Comparison of ENCODE assay signal across 17 cellular contexts in genomic region chr2:68418855-68419254, GRCh38. TPM values are rescaled to one million over a fixed set of nuclear protein-coding genes. Genes with fewer than 3 reads are reported as not detected.
DNase-seq lines count a peak whose midpoint lies in the region; ATAC-seq, FAIRE-seq and TF ChIP-seq lines count a peak whose summit lies in the region.
"Had no signal": no experiment of that assay in that cellular context is flagged by ENCODE, and none has a peak within 500 bp of the region (broad histone marks: within the 10 kb centered on the region; RNA-seq: fewer than 3 reads in every experiment).

No MANE protein-coding gene starts in this region.

- H3K4me2 ChIP-seq in GM23338 (0 out of 2 replicates have a peak overlapping the region, but pooled peaks have one; percentile 18), OCI-LY7 (ENCODE audit: low read length) (peak overlapping the region; percentile 49)

- H3K79me2 ChIP-seq in GM23338 (replicated peaks; ENCODE audit: insufficient read depth) (no peaks in the 10 kb centered on the region), OCI-LY7 (ENCODE audit: insufficient read depth, low read depth, low read length) (no peaks in the 10 kb centered on the region)
- H3K79me2 ChIP-seq: parathyroid adenoma had no signal

- POLR2A ChIA-PET in CD8-positive, alpha-beta memory T cell (lab: Charles Lee), result no interaction called here
- POLR2A ChIA-PET in OCI-LY7 (lab: Charles Lee), result interaction anchor here (0.9 to 11.7 kb wide), 6 partner anchors 8 to 120 kb away, joined by 3 to 103 read pairs (median 12); partner anchors contain the start of gene PLEK

- H3K4me1 ChIP-seq in CD8-positive, alpha-beta memory T cell (ENCODE audit: insufficient read depth, low read length), result peaks cover 38% of the 10 kb centered on the region
- H3K4me1 ChIP-seq in GM23338 (ENCODE audit: insufficient read depth), result peaks cover 15% of the 10 kb centered on the region
- peaks cover 67% of the 10 kb centered on the region for H3K4me1 ChIP-seq in OCI-LY7 (ENCODE audit: insufficient read depth, low read length, poor library complexity, severe bottlenecking)
- H3K4me1 ChIP-seq in kidney (ENCODE audit: control insufficient read depth in 1 of 2, insufficient read depth in 1 of 2, low read depth in 1 of 2, low read length in 2 of 2), result no peaks in the 10 kb centered on the region
- H3K4me1 ChIP-seq: parathyroid adenoma had no signal

- H3K9me3 Mint-ChIP-seq in CD8-positive, alpha-beta memory T cell, result no peaks in the 10 kb centered on the region
- no peaks in the 10 kb centered on the region; the same call in 2 of the 3 replicates for H3K9me3 Mint-ChIP-seq in GM23338
- H3K9me3 Mint-ChIP-seq in activated T-cell treated with anti-CD3 and anti-CD28 coated beads, Interleukin-2, amount 50 U/mL, for 4 hours, result no peaks in the 10 kb centered on the region

- H3K36me3 Mint-ChIP-seq in CD8-positive, alpha-beta memory T cell, result peaks cover 0 to 1% (median 0%) of the 10 kb centered on the region in 3 donors
- no peaks in the 10 kb centered on the region; the same call in 2 of the 3 replicates for H3K36me3 Mint-ChIP-seq in GM23338 (ENCODE audit: low read depth)
- H3K36me3 Mint-ChIP-seq in activated T-cell treated with anti-CD3 and anti-CD28 coated beads, Interleukin-2, amount 50 U/mL, for 4 hours (ENCODE audit: insufficient read depth), result no peaks in the 10 kb centered on the region

- DNase-seq in CD8-positive, alpha-beta memory T cell, result no peak
- DNase-seq in GM23338 (ENCODE audit: low spot score) (peak; percentile 37), OCI-LY7 (ENCODE audit: low spot score) (peak; percentile 71), kidney (peak; percentile 32), C1 segment of cervical spinal cord (lab: John Stamatoyannopoulos, UW) (no peak), retina (no peak)
- no peak for DNase-seq in activated T-cell treated with anti-CD3 and anti-CD28 coated beads, Interleukin-2, amount 50 U/mL, for 4 hours
- DNase-seq: ACHN; activated CD4-positive, alpha-beta T cell treated with anti-CD3 and anti-CD28 coated beads for 4 hours; activated T-cell treated with anti-CD3 and anti-CD28 coated beads, Interleukin-2, amount 50 U/mL, for 1 hour; DMS 273 treated with DMSO at 0.1 percent for 48 hours; IMR-90; NCI-H1436 treated with DMSO at 0.1 percent for 48 hours had no signal

- H3K4me3 ChIP-seq in CD8-positive, alpha-beta memory T cell (ENCODE audit: low read length), result no peak overlapping the region
- H3K4me3 ChIP-seq in GM23338, result no peak overlapping the region
- H3K4me3 ChIP-seq in OCI-LY7 (ENCODE audit: low read depth, low read length, poor library complexity, severe bottlenecking), result peak overlapping the region; percentile 1
- no peak overlapping the region for H3K4me3 ChIP-seq in kidney (ENCODE audit: low read length in 2 of 2)

- H3F3A ChIP-seq in GM23338 (replicated peaks; ENCODE audit: low read depth), result no peaks in the 10 kb centered on the region

- ATAC-seq in GM23338, result peak; percentile 94
- ATAC-seq in activated T-cell treated with anti-CD3 and anti-CD28 coated beads, Interleukin-2, amount 50 U/mL, for 4 hours, result no peak
- no peak for ATAC-seq in GM18520 (IDR thresholded peaks at IDR 0.05; ENCODE audit: unreplicated experiment)
- ATAC-seq: Panc1 had no signal

- TF ChIP-seq CTCF in GM23338 (conservative IDR thresholded peaks at IDR 0.05; ENCODE audit: low read depth in 2 of 2), result peak in 1 of 2 experiments; percentile 25; a peak in 2 of 4 replicates
- peak; percentile 49 for TF ChIP-seq CTCF in OCI-LY7 (conservative IDR thresholded peaks at IDR 0.05; ENCODE audit: low read length)
- TF ChIP-seq CTCF in kidney (IDR thresholded peaks at IDR 0.05; ENCODE audit: borderline replicate concordance, extremely low read depth, insufficient read depth), result no peak

- H4K20me1 ChIP-seq in GM23338 (replicated peaks; ENCODE audit: insufficient read depth), result no peaks in the 10 kb centered on the region
- H4K20me1 ChIP-seq in OCI-LY7 (ENCODE audit: insufficient read depth, low read length), result no peaks in the 10 kb centered on the region

- no TSS peak for BruUV-seq in OCI-LY7 (replicated peaks; lab: Mats Ljungman, UMichigan)

- no peak for FAIRE-seq in kidney (lab: Jason Lieb, UNC)

- H3K27ac Mint-ChIP-seq in CD8-positive, alpha-beta memory T cell, result peak overlapping the region in 6 of 8 donors; percentile 7 to 89 (median 76)
- peak overlapping the region; percentile 28; the same call in 1 of the 2 replicates for H3K27ac Mint-ChIP-seq in GM23338

- H3K27ac ChIP-seq in CD8-positive, alpha-beta memory T cell (ENCODE audit: low read depth, low read length), result peak overlapping the region; percentile 15
- no peak overlapping the region for H3K27ac ChIP-seq in GM23338 (ENCODE audit: low read depth)
- peak overlapping the region; percentile 38 for H3K27ac ChIP-seq in OCI-LY7 (ENCODE audit: low read depth, low read length, poor library complexity, severe bottlenecking)
- H3K27ac ChIP-seq in kidney (ENCODE audit: low read depth in 2 of 2, low read length in 2 of 2), result no peak overlapping the region
- H3K27ac ChIP-seq: parathyroid adenoma had no signal

- H3K9ac ChIP-seq in kidney (ENCODE audit: low read length in 2 of 2), result no peak overlapping the region
- H3K9ac ChIP-seq: parathyroid adenoma had no signal

- CTCF ChIA-PET in CD8-positive, alpha-beta memory T cell (lab: Charles Lee), result interaction anchor here (1.6 kb wide), 1 partner anchor 22 kb away, joined by 11 read pairs; no protein-coding TSS in a partner anchor
- CTCF ChIA-PET in OCI-LY7 (lab: Charles Lee; ENCODE audit: unreplicated experiment), result interaction anchor here (0.8 to 1.4 kb wide), 2 partner anchors 21 to 23 kb away, joined by 4 to 5 read pairs; no protein-coding TSS in a partner anchor

- H2AFZ ChIP-seq in GM23338 (peak overlapping the region; percentile 91), OCI-LY7 (ENCODE audit: low read length) (peak overlapping the region; percentile 94)
- H2AFZ ChIP-seq: parathyroid adenoma had no signal

- peaks cover 6% of the 10 kb centered on the region for H3K9me2 ChIP-seq in GM23338 (ENCODE audit: insufficient read depth)
- no peaks in the 10 kb centered on the region for H3K9me2 ChIP-seq in OCI-LY7 (ENCODE audit: insufficient read depth, low read length)

- H3K9me3 ChIP-seq in CD8-positive, alpha-beta memory T cell (ENCODE audit: low read length), result no peaks in the 10 kb centered on the region
- H3K9me3 ChIP-seq in OCI-LY7 (ENCODE audit: low read length) (peaks cover 29% of the 10 kb centered on the region), kidney (ENCODE audit: control insufficient read depth in 1 of 2, low read length in 2 of 2) (no peaks in the 10 kb centered on the region)

- H3K4me1 Mint-ChIP-seq in CD8-positive, alpha-beta memory T cell, result peaks cover 42 to 78% (median 65%) of the 10 kb centered on the region in 3 donors
- peaks cover 21% of the 10 kb centered on the region for H3K4me1 Mint-ChIP-seq in GM23338
- H3K4me1 Mint-ChIP-seq in activated T-cell treated with anti-CD3 and anti-CD28 coated beads, Interleukin-2, amount 50 U/mL, for 4 hours (ENCODE audit: low read depth), result peaks cover 29% of the 10 kb centered on the region

- H3K27me3 ChIP-seq in CD8-positive, alpha-beta memory T cell (ENCODE audit: insufficient read depth, low read length, poor library complexity, severe bottlenecking), result no peaks in the 10 kb centered on the region
- H3K27me3 ChIP-seq in GM23338 (ENCODE audit: insufficient read depth), result no peaks in the 10 kb centered on the region

- no peaks in the 10 kb centered on the region for H3K36me3 ChIP-seq in CD8-positive, alpha-beta memory T cell (ENCODE audit: insufficient read depth, low read length)
- H3K36me3 ChIP-seq in GM23338 (ENCODE audit: insufficient read depth) (no peaks in the 10 kb centered on the region), OCI-LY7 (ENCODE audit: insufficient read depth, low read length) (peaks cover 14% of the 10 kb centered on the region), kidney (ENCODE audit: control insufficient read depth in 1 of 2, insufficient read depth in 2 of 2, low read length in 2 of 2) (no peaks in the 10 kb centered on the region)

- no peaks in the 10 kb centered on the region for H3K27me3 Mint-ChIP-seq in CD8-positive, alpha-beta memory T cell
- H3K27me3 Mint-ChIP-seq in GM23338 (ENCODE audit: insufficient read depth, low read depth, poor library complexity), result peaks cover 2% of the 10 kb centered on the region
- H3K27me3 Mint-ChIP-seq in activated T-cell treated with anti-CD3 and anti-CD28 coated beads, Interleukin-2, amount 50 U/mL, for 4 hours (ENCODE audit: low read depth), result no peaks in the 10 kb centered on the region

- intact Hi-C loops in OCI-LY7 (cut with micrococcal nuclease; ENCODE audit: unreplicated experiment), result no loop called here
- intact Hi-C loops in kidney (cut with DNase I), result no loop called here

- H3K4me3 Mint-ChIP-seq in CD8-positive, alpha-beta memory T cell, result peak overlapping the region in 2 of 7 donors; percentile 38 to 78
- H3K4me3 Mint-ChIP-seq in GM23338, result no peak overlapping the region
- no peak overlapping the region for H3K4me3 Mint-ChIP-seq in activated T-cell treated with anti-CD3 and anti-CD28 coated beads, Interleukin-2, amount 50 U/mL, for 4 hours

RNA-seq across cellular contexts. Expression of gene FBXO48, which starts 48.2 kb away (rescaled TPM):
- total RNA-seq in CD8-positive, alpha-beta memory T cell, result 1 to 10 TPM; 1.5 to 1.6 TPM
- polyA plus RNA-seq in CD8-positive, alpha-beta memory T cell, result 0.79 TPM
- total RNA-seq in GM23338 (2014; rRNA removed; shearing (Covaris generic)), result 1.1 and 1.3 TPM in 2 replicates
- polyA plus RNA-seq in GM23338 (2016; fragmentation: Nextera tagmentation; extraction: Ambion mirVana) (0.96 and 1.3 TPM in 2 replicates), kidney (ENCODE audit: insufficient read depth, low read depth, low replicate concordance) (0.86 TPM)
- 1.5 and 1.8 TPM in 2 replicates for total RNA-seq in OCI-LY7 (2014; rRNA removed; shearing (Covaris generic))
- total RNA-seq in OCI-LY7 (2022) (6.8 and 8.5 TPM in 2 replicates), kidney (1.3 TPM)
- total RNA-seq in activated T-cell treated with anti-CD3 and anti-CD28 coated beads, Interleukin-2, amount 50 U/mL, for 4 hours, result under 1 TPM; 0.43 to 0.87 (median 0.66) TPM

RNA-seq across cellular contexts. Expression of gene APLF, which starts 48.5 kb away (rescaled TPM):
- 1 to 10 TPM; 3.6 to 4.0 TPM for total RNA-seq in CD8-positive, alpha-beta memory T cell
- 1.9 TPM for polyA plus RNA-seq in CD8-positive, alpha-beta memory T cell
- total RNA-seq in GM23338 (2014; rRNA removed; shearing (Covaris generic)), result 3.7 and 6.6 TPM in 2 replicates
- polyA plus RNA-seq in GM23338 (2016; fragmentation: Nextera tagmentation; extraction: Ambion mirVana) (2.4 and 3.0 TPM in 2 replicates), kidney (ENCODE audit: insufficient read depth, low read depth, low replicate concordance) (0.95 TPM)
- total RNA-seq in OCI-LY7 (2014; rRNA removed; shearing (Covaris generic)), result 6.1 and 8.8 TPM in 2 replicates
- total RNA-seq in OCI-LY7 (2022) (6.8 and 7.6 TPM in 2 replicates), kidney (5.9 TPM)
- 1 to 10 TPM; 1.3 to 1.6 (median 1.3) TPM for total RNA-seq in activated T-cell treated with anti-CD3 and anti-CD28 coated beads, Interleukin-2, amount 50 U/mL, for 4 hours

RNA-seq across cellular contexts. Expression of gene PLEK, which starts 53.8 kb away (rescaled TPM):
- 10 to 100 TPM; 21.3 to 23.0 TPM for total RNA-seq in CD8-positive, alpha-beta memory T cell
- polyA plus RNA-seq in CD8-positive, alpha-beta memory T cell, result 135 TPM
- not detected in 2 replicates for total RNA-seq in GM23338 (2014; rRNA removed; shearing (Covaris generic))
- polyA plus RNA-seq in GM23338 (2016; fragmentation: Nextera tagmentation; extraction: Ambion mirVana) (0.06 and 0.12 TPM in 2 replicates), kidney (ENCODE audit: insufficient read depth, low read depth, low replicate concordance) (2.8 TPM)
- 20.8 and 27.3 TPM in 2 replicates for total RNA-seq in OCI-LY7 (2014; rRNA removed; shearing (Covaris generic))
- total RNA-seq in OCI-LY7 (2022) (80.6 and 88.7 TPM in 2 replicates), kidney (17.3 TPM)
- 1 to 10 TPM; 2.6 to 7.8 (median 7.8) TPM for total RNA-seq in activated T-cell treated with anti-CD3 and anti-CD28 coated beads, Interleukin-2, amount 50 U/mL, for 4 hours
- total RNA-seq: NCI-H460 had no signal
- polyA plus RNA-seq: IMR-90 had no signal

Comparison
In these comparisons a context has a peak if more than half of its experiments do, and no peak if none do; other contexts are left out.
1. DNase-seq: peak in GM23338 (single experiment), OCI-LY7 (single experiment) and kidney (single experiment); none in CD8-positive, alpha-beta memory T cell (0 of 5), activated T-cell treated with anti-CD3 and anti-CD28 coated beads, Interleukin-2, amount 50 U/mL, for 4 hours (single experiment), C1 segment of cervical spinal cord (0 of 14) and retina (single experiment).
2. H3K27ac ChIP-seq: peak in CD8-positive, alpha-beta memory T cell (single experiment) and OCI-LY7 (single experiment); none in GM23338 (single experiment) and kidney (0 of 2).